ENCODE assay signal across 1 cellular context in the genomic region with DNA sequence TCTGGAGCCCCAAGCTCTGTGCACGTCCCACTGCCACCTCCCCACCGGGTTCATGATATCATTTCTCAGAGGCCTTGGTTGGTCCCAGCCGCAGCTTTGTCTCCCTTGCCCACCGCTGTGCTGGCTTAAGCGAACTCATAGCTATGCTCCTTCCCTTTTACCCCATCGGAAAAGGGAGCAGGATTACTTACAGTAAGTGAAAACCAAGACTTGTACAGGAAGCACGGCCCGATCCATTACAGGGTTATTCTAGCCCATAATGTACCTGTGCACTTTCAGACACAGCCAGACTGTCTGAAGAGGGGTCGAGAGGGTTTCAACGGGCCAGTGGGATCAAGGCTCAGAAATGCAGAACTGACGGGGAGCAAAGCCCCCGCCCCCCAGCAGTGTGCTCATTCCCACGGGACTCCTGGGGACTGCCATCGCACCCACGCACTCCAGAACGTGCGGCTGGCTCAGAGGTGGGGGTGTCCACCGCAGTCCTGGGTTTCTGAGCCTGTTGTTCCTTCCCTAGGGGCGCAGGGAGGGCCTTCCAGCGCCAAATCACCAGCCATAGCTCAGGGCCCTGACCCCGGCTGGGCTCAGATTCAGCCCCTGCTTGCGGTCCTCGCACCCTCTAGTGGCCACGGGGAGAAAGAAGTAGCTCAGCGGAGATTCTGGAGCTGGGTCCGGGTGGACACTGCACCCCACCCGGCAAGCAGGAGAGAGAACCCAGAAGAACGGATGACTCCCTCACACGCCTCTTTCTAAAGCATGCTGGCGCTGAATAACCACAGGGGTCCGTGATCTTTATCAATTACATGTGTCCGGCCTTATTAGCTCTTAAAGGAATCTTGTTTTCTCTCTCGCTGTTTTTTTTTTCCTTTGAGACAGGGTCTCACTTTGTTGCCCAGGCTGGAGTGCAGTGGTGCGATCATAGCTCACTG.
TF ChIP-seq lines count a peak whose summit lies in the region.

No MANE protein-coding gene starts in this region.

TF ChIP-seq in HepG2, 621 proteins besides CTCF, POLR2A, EP300 and RAD21 (continued from another document and continues in another):
- TF ChIP-seq SIN3A (IDR thresholded peaks at IDR 0.05; ENCODE audit: borderline replicate concordance, low read depth, low read length) = peak; percentile 40; the same call in 1 of the 2 replicates
- TF ChIP-seq, protein P1, sequence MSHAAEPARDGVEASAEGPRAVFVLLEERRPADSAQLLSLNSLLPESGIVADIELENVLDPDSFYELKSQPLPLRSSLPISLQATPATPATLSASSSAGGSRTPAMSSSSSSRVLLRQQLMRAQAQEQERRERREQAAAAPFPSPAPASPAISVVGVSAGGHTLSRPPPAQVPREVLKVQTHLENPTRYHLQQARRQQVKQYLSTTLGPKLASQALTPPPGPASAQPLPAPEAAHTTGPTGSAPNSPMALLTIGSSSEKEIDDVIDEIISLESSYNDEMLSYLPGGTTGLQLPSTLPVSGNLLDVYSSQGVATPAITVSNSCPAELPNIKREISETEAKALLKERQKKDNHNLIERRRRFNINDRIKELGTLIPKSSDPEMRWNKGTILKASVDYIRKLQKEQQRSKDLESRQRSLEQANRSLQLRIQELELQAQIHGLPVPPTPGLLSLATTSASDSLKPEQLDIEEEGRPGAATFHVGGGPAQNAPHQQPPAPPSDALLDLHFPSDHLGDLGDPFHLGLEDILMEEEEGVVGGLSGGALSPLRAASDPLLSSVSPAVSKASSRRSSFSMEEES (CRISPR knock-in tag; IDR thresholded peaks at IDR 0.05) = 0 out of 2 replicates have a peak, but pooled peaks have one; percentile 47
- TF ChIP-seq RBM22 (optimal IDR thresholded peaks at IDR 0.05; ENCODE audit: low read length) = no peak
- no peak for TF ChIP-seq ZFYVE20 (CRISPR knock-in tag; IDR thresholded peaks at IDR 0.05; ENCODE audit: borderline replicate concordance, low read depth)
- TF ChIP-seq FOSL1 (CRISPR knock-in tag; IDR thresholded peaks at IDR 0.05; ENCODE audit: borderline replicate concordance) = no peak; the same call in 1 of the 2 replicates
- TF ChIP-seq, protein P2, sequence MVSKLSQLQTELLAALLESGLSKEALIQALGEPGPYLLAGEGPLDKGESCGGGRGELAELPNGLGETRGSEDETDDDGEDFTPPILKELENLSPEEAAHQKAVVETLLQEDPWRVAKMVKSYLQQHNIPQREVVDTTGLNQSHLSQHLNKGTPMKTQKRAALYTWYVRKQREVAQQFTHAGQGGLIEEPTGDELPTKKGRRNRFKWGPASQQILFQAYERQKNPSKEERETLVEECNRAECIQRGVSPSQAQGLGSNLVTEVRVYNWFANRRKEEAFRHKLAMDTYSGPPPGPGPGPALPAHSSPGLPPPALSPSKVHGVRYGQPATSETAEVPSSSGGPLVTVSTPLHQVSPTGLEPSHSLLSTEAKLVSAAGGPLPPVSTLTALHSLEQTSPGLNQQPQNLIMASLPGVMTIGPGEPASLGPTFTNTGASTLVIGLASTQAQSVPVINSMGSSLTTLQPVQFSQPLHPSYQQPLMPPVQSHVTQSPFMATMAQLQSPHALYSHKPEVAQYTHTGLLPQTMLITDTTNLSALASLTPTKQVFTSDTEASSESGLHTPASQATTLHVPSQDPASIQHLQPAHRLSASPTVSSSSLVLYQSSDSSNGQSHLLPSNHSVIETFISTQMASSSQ (IDR thresholded peaks at IDR 0.05; ENCODE audit: low read depth) = no peak; the same call in 1 of the 2 replicates
- TF ChIP-seq, protein P2 (CRISPR knock-in tag; IDR thresholded peaks at IDR 0.05; ENCODE audit: borderline replicate concordance) = 0 out of 2 replicates have a peak, but pooled peaks have one; percentile 32
- TF ChIP-seq, protein P3, sequence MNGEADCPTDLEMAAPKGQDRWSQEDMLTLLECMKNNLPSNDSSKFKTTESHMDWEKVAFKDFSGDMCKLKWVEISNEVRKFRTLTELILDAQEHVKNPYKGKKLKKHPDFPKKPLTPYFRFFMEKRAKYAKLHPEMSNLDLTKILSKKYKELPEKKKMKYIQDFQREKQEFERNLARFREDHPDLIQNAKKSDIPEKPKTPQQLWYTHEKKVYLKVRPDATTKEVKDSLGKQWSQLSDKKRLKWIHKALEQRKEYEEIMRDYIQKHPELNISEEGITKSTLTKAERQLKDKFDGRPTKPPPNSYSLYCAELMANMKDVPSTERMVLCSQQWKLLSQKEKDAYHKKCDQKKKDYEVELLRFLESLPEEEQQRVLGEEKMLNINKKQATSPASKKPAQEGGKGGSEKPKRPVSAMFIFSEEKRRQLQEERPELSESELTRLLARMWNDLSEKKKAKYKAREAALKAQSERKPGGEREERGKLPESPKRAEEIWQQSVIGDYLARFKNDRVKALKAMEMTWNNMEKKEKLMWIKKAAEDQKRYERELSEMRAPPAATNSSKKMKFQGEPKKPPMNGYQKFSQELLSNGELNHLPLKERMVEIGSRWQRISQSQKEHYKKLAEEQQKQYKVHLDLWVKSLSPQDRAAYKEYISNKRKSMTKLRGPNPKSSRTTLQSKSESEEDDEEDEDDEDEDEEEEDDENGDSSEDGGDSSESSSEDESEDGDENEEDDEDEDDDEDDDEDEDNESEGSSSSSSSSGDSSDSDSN (CRISPR knock-in tag; IDR thresholded peaks at IDR 0.05) = peak; percentile 83
- TF ChIP-seq ZNF589 (CRISPR knock-in tag; conservative IDR thresholded peaks at IDR 0.05) = no peak
- TF ChIP-seq CENPT (CRISPR knock-in tag; IDR thresholded peaks at IDR 0.05; ENCODE audit: low read depth) = no peak
- 0 out of 2 replicates have a peak, but pooled peaks have one; percentile 32 for TF ChIP-seq SMAD9 (CRISPR knock-in tag; IDR thresholded peaks at IDR 0.05)
- TF ChIP-seq FIP1L1 (IDR thresholded peaks at IDR 0.05; ENCODE audit: borderline replicate concordance, insufficient read depth, low read depth, low read length) = 0 out of 2 replicates have a peak, but pooled peaks have one; percentile 34
- TF ChIP-seq HOXA7 (CRISPR knock-in tag; IDR thresholded peaks at IDR 0.05) = no peak
- TF ChIP-seq, protein P4, sequence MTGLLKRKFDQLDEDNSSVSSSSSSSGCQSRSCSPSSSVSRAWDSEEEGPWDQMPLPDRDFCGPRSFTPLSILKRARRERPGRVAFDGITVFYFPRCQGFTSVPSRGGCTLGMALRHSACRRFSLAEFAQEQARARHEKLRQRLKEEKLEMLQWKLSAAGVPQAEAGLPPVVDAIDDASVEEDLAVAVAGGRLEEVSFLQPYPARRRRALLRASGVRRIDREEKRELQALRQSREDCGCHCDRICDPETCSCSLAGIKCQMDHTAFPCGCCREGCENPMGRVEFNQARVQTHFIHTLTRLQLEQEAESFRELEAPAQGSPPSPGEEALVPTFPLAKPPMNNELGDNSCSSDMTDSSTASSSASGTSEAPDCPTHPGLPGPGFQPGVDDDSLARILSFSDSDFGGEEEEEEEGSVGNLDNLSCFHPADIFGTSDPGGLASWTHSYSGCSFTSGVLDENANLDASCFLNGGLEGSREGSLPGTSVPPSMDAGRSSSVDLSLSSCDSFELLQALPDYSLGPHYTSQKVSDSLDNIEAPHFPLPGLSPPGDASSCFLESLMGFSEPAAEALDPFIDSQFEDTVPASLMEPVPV (CRISPR knock-in tag; IDR thresholded peaks at IDR 0.05) = peak; percentile 89
- TF ChIP-seq, protein P5, sequence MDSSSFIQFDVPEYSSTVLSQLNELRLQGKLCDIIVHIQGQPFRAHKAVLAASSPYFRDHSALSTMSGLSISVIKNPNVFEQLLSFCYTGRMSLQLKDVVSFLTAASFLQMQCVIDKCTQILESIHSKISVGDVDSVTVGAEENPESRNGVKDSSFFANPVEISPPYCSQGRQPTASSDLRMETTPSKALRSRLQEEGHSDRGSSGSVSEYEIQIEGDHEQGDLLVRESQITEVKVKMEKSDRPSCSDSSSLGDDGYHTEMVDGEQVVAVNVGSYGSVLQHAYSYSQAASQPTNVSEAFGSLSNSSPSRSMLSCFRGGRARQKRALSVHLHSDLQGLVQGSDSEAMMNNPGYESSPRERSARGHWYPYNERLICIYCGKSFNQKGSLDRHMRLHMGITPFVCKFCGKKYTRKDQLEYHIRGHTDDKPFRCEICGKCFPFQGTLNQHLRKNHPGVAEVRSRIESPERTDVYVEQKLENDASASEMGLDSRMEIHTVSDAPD (CRISPR knock-in tag; IDR thresholded peaks at IDR 0.05) = peak; percentile 91
- TF ChIP-seq, protein P6, sequence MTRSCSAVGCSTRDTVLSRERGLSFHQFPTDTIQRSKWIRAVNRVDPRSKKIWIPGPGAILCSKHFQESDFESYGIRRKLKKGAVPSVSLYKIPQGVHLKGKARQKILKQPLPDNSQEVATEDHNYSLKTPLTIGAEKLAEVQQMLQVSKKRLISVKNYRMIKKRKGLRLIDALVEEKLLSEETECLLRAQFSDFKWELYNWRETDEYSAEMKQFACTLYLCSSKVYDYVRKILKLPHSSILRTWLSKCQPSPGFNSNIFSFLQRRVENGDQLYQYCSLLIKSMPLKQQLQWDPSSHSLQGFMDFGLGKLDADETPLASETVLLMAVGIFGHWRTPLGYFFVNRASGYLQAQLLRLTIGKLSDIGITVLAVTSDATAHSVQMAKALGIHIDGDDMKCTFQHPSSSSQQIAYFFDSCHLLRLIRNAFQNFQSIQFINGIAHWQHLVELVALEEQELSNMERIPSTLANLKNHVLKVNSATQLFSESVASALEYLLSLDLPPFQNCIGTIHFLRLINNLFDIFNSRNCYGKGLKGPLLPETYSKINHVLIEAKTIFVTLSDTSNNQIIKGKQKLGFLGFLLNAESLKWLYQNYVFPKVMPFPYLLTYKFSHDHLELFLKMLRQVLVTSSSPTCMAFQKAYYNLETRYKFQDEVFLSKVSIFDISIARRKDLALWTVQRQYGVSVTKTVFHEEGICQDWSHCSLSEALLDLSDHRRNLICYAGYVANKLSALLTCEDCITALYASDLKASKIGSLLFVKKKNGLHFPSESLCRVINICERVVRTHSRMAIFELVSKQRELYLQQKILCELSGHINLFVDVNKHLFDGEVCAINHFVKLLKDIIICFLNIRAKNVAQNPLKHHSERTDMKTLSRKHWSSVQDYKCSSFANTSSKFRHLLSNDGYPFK (CRISPR knock-in tag; IDR thresholded peaks at IDR 0.05; ENCODE audit: borderline replicate concordance) = peak; percentile 65; the same call in 1 of the 2 replicates
- TF ChIP-seq KAT8 (CRISPR knock-in tag; IDR thresholded peaks at IDR 0.05) = peak; percentile 80
- TF ChIP-seq, protein P7, sequence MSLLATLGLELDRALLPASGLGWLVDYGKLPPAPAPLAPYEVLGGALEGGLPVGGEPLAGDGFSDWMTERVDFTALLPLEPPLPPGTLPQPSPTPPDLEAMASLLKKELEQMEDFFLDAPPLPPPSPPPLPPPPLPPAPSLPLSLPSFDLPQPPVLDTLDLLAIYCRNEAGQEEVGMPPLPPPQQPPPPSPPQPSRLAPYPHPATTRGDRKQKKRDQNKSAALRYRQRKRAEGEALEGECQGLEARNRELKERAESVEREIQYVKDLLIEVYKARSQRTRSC (CRISPR knock-in tag; IDR thresholded peaks at IDR 0.05; ENCODE audit: low read depth) = no peak; the same call in 1 of the 2 replicates
- no peak for TF ChIP-seq POLR2AphosphoS2 (IDR thresholded peaks at IDR 0.05; ENCODE audit: low read depth, low read length)
- no peak for TF ChIP-seq ATF1 (CRISPR knock-in tag; IDR thresholded peaks at IDR 0.05)
- no peak for TF ChIP-seq ZNF850 (CRISPR knock-in tag; conservative IDR thresholded peaks at IDR 0.05)
- TF ChIP-seq ZNF747 (CRISPR knock-in tag; IDR thresholded peaks at IDR 0.05; ENCODE audit: borderline replicate concordance) = 0 out of 2 replicates have a peak, but pooled peaks have one; percentile 39
- peak; percentile 60 for TF ChIP-seq FOSL2 (CRISPR knock-in tag; IDR thresholded peaks at IDR 0.05)
- TF ChIP-seq, protein P8, sequence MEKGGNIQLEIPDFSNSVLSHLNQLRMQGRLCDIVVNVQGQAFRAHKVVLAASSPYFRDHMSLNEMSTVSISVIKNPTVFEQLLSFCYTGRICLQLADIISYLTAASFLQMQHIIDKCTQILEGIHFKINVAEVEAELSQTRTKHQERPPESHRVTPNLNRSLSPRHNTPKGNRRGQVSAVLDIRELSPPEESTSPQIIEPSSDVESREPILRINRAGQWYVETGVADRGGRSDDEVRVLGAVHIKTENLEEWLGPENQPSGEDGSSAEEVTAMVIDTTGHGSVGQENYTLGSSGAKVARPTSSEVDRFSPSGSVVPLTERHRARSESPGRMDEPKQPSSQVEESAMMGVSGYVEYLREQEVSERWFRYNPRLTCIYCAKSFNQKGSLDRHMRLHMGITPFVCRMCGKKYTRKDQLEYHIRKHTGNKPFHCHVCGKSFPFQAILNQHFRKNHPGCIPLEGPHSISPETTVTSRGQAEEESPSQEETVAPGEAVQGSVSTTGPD (CRISPR knock-in tag; IDR thresholded peaks at IDR 0.05) = no peak
- TF ChIP-seq CHD4 (IDR thresholded peaks at IDR 0.05; ENCODE audit: borderline replicate concordance, low read length) = no peak
- peak; percentile 95 for TF ChIP-seq ZNF292 (CRISPR knock-in tag; IDR thresholded peaks at IDR 0.05; ENCODE audit: borderline replicate concordance, low read depth)
- peak in 1 of 2 experiments; percentile 80; a peak in 2 of 4 replicates for TF ChIP-seq KLF16 (CRISPR knock-in tag; IDR thresholded peaks at IDR 0.05)
- peak; percentile 93 for TF ChIP-seq ZBTB7B (CRISPR knock-in tag; IDR thresholded peaks at IDR 0.05)
- TF ChIP-seq, protein P9, sequence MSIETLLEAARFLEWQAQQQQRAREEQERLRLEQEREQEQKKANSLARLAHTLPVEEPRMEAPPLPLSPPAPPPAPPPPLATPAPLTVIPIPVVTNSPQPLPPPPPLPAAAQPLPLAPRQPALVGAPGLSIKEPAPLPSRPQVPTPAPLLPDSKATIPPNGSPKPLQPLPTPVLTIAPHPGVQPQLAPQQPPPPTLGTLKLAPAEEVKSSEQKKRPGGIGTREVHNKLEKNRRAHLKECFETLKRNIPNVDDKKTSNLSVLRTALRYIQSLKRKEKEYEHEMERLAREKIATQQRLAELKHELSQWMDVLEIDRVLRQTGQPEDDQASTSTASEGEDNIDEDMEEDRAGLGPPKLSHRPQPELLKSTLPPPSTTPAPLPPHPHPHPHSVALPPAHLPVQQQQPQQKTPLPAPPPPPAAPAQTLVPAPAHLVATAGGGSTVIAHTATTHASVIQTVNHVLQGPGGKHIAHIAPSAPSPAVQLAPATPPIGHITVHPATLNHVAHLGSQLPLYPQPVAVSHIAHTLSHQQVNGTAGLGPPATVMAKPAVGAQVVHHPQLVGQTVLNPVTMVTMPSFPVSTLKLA (IDR thresholded peaks at IDR 0.05) = 0 out of 2 replicates have a peak, but pooled peaks have one; percentile 6
- no peak for TF ChIP-seq GTF3A (CRISPR knock-in tag; conservative IDR thresholded peaks at IDR 0.05)
- TF ChIP-seq ZNF232 (CRISPR knock-in tag; IDR thresholded peaks at IDR 0.05; ENCODE audit: borderline replicate concordance) = peak; percentile 81; the same call in 1 of the 2 replicates
